Comparison of ENCODE assay signal across 13 cellular contexts in genomic region chr5:181164076-181164952, GRCh38. TPM values are rescaled to one million over a fixed set of nuclear protein-coding genes. Genes with fewer than 3 reads are reported as not detected.
A peak's percentile ranks its signal among the peaks of the same experiment; 100 is the strongest.
DNase-seq lines count a peak whose midpoint lies in the region; ATAC-seq, FAIRE-seq and TF ChIP-seq lines count a peak whose summit lies in the region.
"Had no signal": no experiment of that assay in that cellular context is flagged by ENCODE, and none has a peak within 500 bp of the region (broad histone marks: within the 10 kb centered on the region; RNA-seq: fewer than 3 reads in every experiment).

No MANE protein-coding gene starts in this region.

- TF ChIP-seq CTCF in A549 (IDR thresholded peaks at IDR 0.05) (no peak), adrenal gland (IDR thresholded peaks at IDR 0.05) (no peak)
- no peak for TF ChIP-seq CTCF in activated CD8-positive, alpha-beta T cell treated with anti-CD3 and anti-CD28 coated beads for 36 hours (IDR thresholded peaks at IDR 0.05)

- FAIRE-seq in A549 (lab: Jason Lieb, UNC) (no peak), GM12891 (lab: Jason Lieb, UNC) (peak; percentile 82)
- FAIRE-seq: D721Med had no signal

- H3K9me3 ChIP-seq in A549 (no peaks in the 10 kb centered on the region), iPS-15b (ENCODE audit: control insufficient read depth, insufficient read depth, low read length) (no peaks in the 10 kb centered on the region), adrenal gland (replicated peaks in 1 of 3) (no peaks in the 10 kb centered on the region)
- H3K9me3 ChIP-seq: lower lobe of right lung, vagina had no signal

- H3K9ac ChIP-seq in iPS-15b (ENCODE audit: low read depth, low read length), result no peak overlapping the region

- H3K36me3 ChIP-seq in iPS-15b (ENCODE audit: control insufficient read depth, insufficient read depth, low read length) (no peaks in the 10 kb centered on the region), adrenal gland (replicated peaks in 1 of 2) (no peaks in the 10 kb centered on the region)
- H3K36me3 ChIP-seq: lower lobe of right lung, vagina had no signal

- H3K4me1 ChIP-seq in A549 (peaks cover 32% of the 10 kb centered on the region), iPS-15b (ENCODE audit: control insufficient read depth, insufficient read depth, low read length) (peaks cover 12% of the 10 kb centered on the region), adrenal gland (replicated peaks in 1 of 2) (no peaks in the 10 kb centered on the region)

- H3K4me2 ChIP-seq in A549, result peak overlapping the region; percentile 59

- ATAC-seq in A549 (peak; percentile 40 to 56), Right ventricle myocardium superior (ENCODE audit: poor library complexity) (no peak), HG03045 (IDR thresholded peaks at IDR 0.05; ENCODE audit: unreplicated experiment) (no peak)
- no peak for ATAC-seq in activated CD8-positive, alpha-beta T cell treated with anti-CD3 and anti-CD28 coated beads for 36 hours
- ATAC-seq: lower lobe of right lung had no signal

- no peaks in the 10 kb centered on the region for H3K9me3 Mint-ChIP-seq in activated CD8-positive, alpha-beta T cell treated with anti-CD3 and anti-CD28 coated beads for 36 hours

- H3K27me3 ChIP-seq in iPS-15b (ENCODE audit: control insufficient read depth, insufficient read depth, low read length), result peaks cover 43% of the 10 kb centered on the region
- peaks cover 44% of the 10 kb centered on the region for H3K27me3 ChIP-seq in adrenal gland
- H3K27me3 ChIP-seq: vagina had no signal

- TF ChIP-seq EP300 in A549 (IDR thresholded peaks at IDR 0.05), result no peak

- WGBS in A549 (ENCODE audit: missing lambda C conversion rate), result 1% methylated on average over 39 of the region's 52 CpGs
- WGBS in adrenal gland, 4 donors, result 16 to 23% (median 22%) methylated on average over 25 to 49 of the region's 52 CpGs

- peaks cover 62% of the 10 kb centered on the region for H3K4me1 Mint-ChIP-seq in activated CD8-positive, alpha-beta T cell treated with anti-CD3 and anti-CD28 coated beads for 36 hours (ENCODE audit: low read depth)

- TF ChIP-seq POLR2A in A549 (IDR thresholded peaks at IDR 0.05; ENCODE audit: low read length), result no peak
- TF ChIP-seq POLR2A in GM12891 (IDR thresholded peaks at IDR 0.05; ENCODE audit: low read depth, low read length), result no peak
- no peak for TF ChIP-seq POLR2A in adrenal gland (IDR thresholded peaks at IDR 0.05)

- intact Hi-C loops in activated CD8-positive, alpha-beta T cell treated with anti-CD3 and anti-CD28 coated beads for 36 hours (cut with micrococcal nuclease), result no loop called here
- intact Hi-C loops in adrenal gland (cut with DNase I) (no loop called here), Right ventricle myocardium superior (cut with DNase I) (no loop called here)

- H3K27ac Mint-ChIP-seq in activated CD8-positive, alpha-beta T cell treated with anti-CD3 and anti-CD28 coated beads for 36 hours, result peak overlapping the region; percentile 85

- peaks cover 35% of the 10 kb centered on the region for H3K27me3 Mint-ChIP-seq in activated CD8-positive, alpha-beta T cell treated with anti-CD3 and anti-CD28 coated beads for 36 hours

- no peak for TF ChIP-seq RAD21 in A549 (conservative IDR thresholded peaks at IDR 0.05 in 1 of 2, IDR thresholded peaks at IDR 0.05 in 1 of 2)

- peak overlapping the region; percentile 65 to 84 for H3K27ac ChIP-seq in A549
- no peak overlapping the region for H3K27ac ChIP-seq in adrenal gland
- H3K27ac ChIP-seq: lower lobe of right lung, vagina had no signal

- POLR2A ChIA-PET in A549 (lab: Yijun Ruan, JAX), result no interaction called here
- POLR2A ChIA-PET in activated CD8-positive, alpha-beta T cell treated with anti-CD3 and anti-CD28 coated beads for 36 hours (lab: Charles Lee), result no interaction called here

- H3K4me3 ChIP-seq in A549 (peak overlapping the region; percentile 50), iPS-15b (ENCODE audit: low read depth, low read length) (peak overlapping the region; percentile 85), adrenal gland (no peak overlapping the region)
- H3K4me3 ChIP-seq: lower lobe of right lung, vagina had no signal

- peak overlapping the region; percentile 57 for H3K4me3 Mint-ChIP-seq in activated CD8-positive, alpha-beta T cell treated with anti-CD3 and anti-CD28 coated beads for 36 hours

- CTCF ChIA-PET in A549 (lab: Yijun Ruan, JAX), result interaction anchor here (0.5 to 1.2 kb wide), 2 partner anchors 27 to 295 kb away, joined by 3 read pairs; no protein-coding TSS in a partner anchor
- CTCF ChIA-PET in activated CD8-positive, alpha-beta T cell treated with anti-CD3 and anti-CD28 coated beads for 36 hours (lab: Charles Lee), result no interaction called here

- no peaks in the 10 kb centered on the region for H3K36me3 Mint-ChIP-seq in activated CD8-positive, alpha-beta T cell treated with anti-CD3 and anti-CD28 coated beads for 36 hours (ENCODE audit: low read depth)

- DNase-seq in A549 (ENCODE audit: low read depth in 1 of 2, low spot score in 1 of 2) (peak; percentile 50 to 86), GM12891 (ENCODE audit: insufficient read length, low spot score) (no peak), adrenal gland (no peak), Right ventricle myocardium superior (no peak)
- peak; percentile 65 for DNase-seq in activated CD8-positive, alpha-beta T cell treated with anti-CD3 and anti-CD28 coated beads for 36 hours
- no peak for DNase-seq in NK-92 treated with Interleukin-12 subunit alpha and Interleukin-12 subunit beta, amount 100 ng/mL, for 24 hours (lab: John Stamatoyannopoulos, UW)
- DNase-seq: effector CD8-positive, alpha-beta T cell; lower lobe of right lung; NCI-H446 had no signal

TF ChIP-seq in A549, 52 proteins besides CTCF, POLR2A, EP300 and RAD21 (continues in another document):
- TF ChIP-seq EHMT2 (IDR thresholded peaks at IDR 0.05; ENCODE audit: low read depth) (0 out of 2 replicates have a peak, but pooled peaks have one; percentile 54), CHD4 (IDR thresholded peaks at IDR 0.05; ENCODE audit: borderline replicate concordance) (peak; percentile 13; the same call in 1 of the 2 replicates), SREBF2 (IDR thresholded peaks at IDR 0.05) (peak; percentile 18; the same call in 1 of the 2 replicates)

TF ChIP-seq in GM12891, 5 proteins besides CTCF, POLR2A, EP300 and RAD21:
- no peak for TF ChIP-seq PAX5 (IDR thresholded peaks at IDR 0.05; ENCODE audit: insufficient read depth, low read length, severe bottlenecking)
- no peak for TF ChIP-seq POU2F2 (IDR thresholded peaks at IDR 0.05; ENCODE audit: low read depth, low read length)
- no peak for TF ChIP-seq POLR2AphosphoS5 (IDR thresholded peaks at IDR 0.05; ENCODE audit: low read depth, low read length)
- TF ChIP-seq TAF1 (IDR thresholded peaks at IDR 0.05; ENCODE audit: low read depth, low read length), result no peak
- TF ChIP-seq SPI1 (IDR thresholded peaks at IDR 0.05; ENCODE audit: low read depth, low read length), result no peak

RNA-seq across cellular contexts. Expression of gene OR2V2, which starts 16.9 kb away (rescaled TPM):
- not detected in 2 replicates for polyA plus RNA-seq in A549 (2011; rRNA removed)
- polyA plus RNA-seq in A549 (2012; cell fraction: cytosol; rRNA removed), result not detected in 2 replicates
- not detected in 2 replicates for polyA plus RNA-seq in A549 (2012; cell fraction: nucleus; rRNA removed)
- polyA plus RNA-seq in A549 (2017; fragmentation: RNase III; extraction: RNeasy Plus Mini Kit Qiagen cat#74134 plus additional on column Dnase treatment), result not detected in 3 replicates
- not detected in 2 replicates for polyA minus RNA-seq in A549 (2011; rRNA and poly(A)+ RNA removed)
- polyA plus RNA-seq in GM12891 (2012; ENCODE audit: low read depth, missing spikeins), result 0.06 TPM
- not detected for total RNA-seq in activated CD8-positive, alpha-beta T cell treated with anti-CD3 and anti-CD28 coated beads for 36 hours
- not detected for total RNA-seq in adrenal gland
- not detected for polyA plus RNA-seq in adrenal gland
- not detected for total RNA-seq in Right ventricle myocardium superior
- total RNA-seq: lower lobe of right lung, vagina had no signal

RNA-seq across cellular contexts. Expression of gene OR2V1, which starts 33.3 kb away (rescaled TPM):
- polyA plus RNA-seq in A549 (2011; rRNA removed) (not detected in 2 replicates), A549 (2017; fragmentation: RNase III; extraction: RNeasy Plus Mini Kit Qiagen cat#74134 plus additional on column Dnase treatment) (not detected in 3 replicates), adrenal gland (not detected)
- polyA plus RNA-seq in A549 (2012; cell fraction: cytosol; rRNA removed), result not detected in 2 replicates
- not detected in 2 replicates for polyA plus RNA-seq in A549 (2012; cell fraction: nucleus; rRNA removed)
- polyA minus RNA-seq in A549 (2011; rRNA and poly(A)+ RNA removed), result not detected in 2 replicates
- 0.17 TPM for polyA plus RNA-seq in GM12891 (2012; ENCODE audit: low read depth, missing spikeins)
- not detected for total RNA-seq in activated CD8-positive, alpha-beta T cell treated with anti-CD3 and anti-CD28 coated beads for 36 hours
- total RNA-seq in adrenal gland (not detected), Right ventricle myocardium superior (not detected)
- total RNA-seq: lower lobe of right lung, vagina had no signal

RNA-seq across cellular contexts. Expression of gene TRIM7, which starts 40.7 kb away (rescaled TPM):
- 20.4 and 30.7 TPM in 2 replicates for polyA plus RNA-seq in A549 (2011; rRNA removed)
- polyA plus RNA-seq in A549 (2012; cell fraction: cytosol; rRNA removed), result 27.2 and 28.7 TPM in 2 replicates
- polyA plus RNA-seq in A549 (2012; cell fraction: nucleus; rRNA removed), result 20.4 and 25.4 TPM in 2 replicates
- polyA plus RNA-seq in A549 (2017; fragmentation: RNase III; extraction: RNeasy Plus Mini Kit Qiagen cat#74134 plus additional on column Dnase treatment), result 21.8 to 23.2 TPM (median 23.1 TPM) in 3 replicates
- 5.3 and 5.6 TPM in 2 replicates for polyA minus RNA-seq in A549 (2011; rRNA and poly(A)+ RNA removed)
- 0.19 TPM for polyA plus RNA-seq in GM12891 (2012; ENCODE audit: low read depth, missing spikeins)
- 1 to 10 TPM; 1.1 to 3.0 TPM for total RNA-seq in activated CD8-positive, alpha-beta T cell treated with anti-CD3 and anti-CD28 coated beads for 36 hours
- total RNA-seq in adrenal gland, result 1 to 10 TPM in 7 of 8 donors, under 1 TPM in 1; 0.78 to 6.3 (median 4.4) TPM
- 1 to 10 TPM; 2.1 to 5.3 (median 3.4) TPM for polyA plus RNA-seq in adrenal gland
- total RNA-seq in Right ventricle myocardium superior, result 10.8 TPM

RNA-seq across cellular contexts. Expression of gene TRIM41, which starts 58.8 kb away (rescaled TPM):
- polyA plus RNA-seq in A549 (2011; rRNA removed) (17.0 and 22.7 TPM in 2 replicates), A549 (2017; fragmentation: RNase III; extraction: RNeasy Plus Mini Kit Qiagen cat#74134 plus additional on column Dnase treatment) (29.7 to 35.0 TPM (median 32.5 TPM) in 3 replicates), adrenal gland (10 to 100 TPM; 13.3 to 56.2 (median 28.1) TPM)
- 21.6 and 22.2 TPM in 2 replicates for polyA plus RNA-seq in A549 (2012; cell fraction: cytosol; rRNA removed)
- polyA plus RNA-seq in A549 (2012; cell fraction: nucleus; rRNA removed), result 73.3 and 77.6 TPM in 2 replicates
- polyA minus RNA-seq in A549 (2011; rRNA and poly(A)+ RNA removed), result 10.5 and 11.3 TPM in 2 replicates
- 19.7 TPM for polyA plus RNA-seq in GM12891 (2012; ENCODE audit: low read depth, missing spikeins)
- total RNA-seq in activated CD8-positive, alpha-beta T cell treated with anti-CD3 and anti-CD28 coated beads for 36 hours, result 10 to 100 TPM; 30.6 to 31.5 TPM
- total RNA-seq in adrenal gland (10 to 100 TPM; 15.6 to 41.6 (median 19.6) TPM), Right ventricle myocardium superior (20.7 TPM)

Comparison
In these comparisons a context has a peak if more than half of its experiments do, and no peak if none do; other contexts are left out.
1. ATAC-seq: peak in A549 (2 of 2); none in activated CD8-positive, alpha-beta T cell treated with anti-CD3 and anti-CD28 coated beads for 36 hours (single experiment), Right ventricle myocardium superior (single experiment) and HG03045 (single experiment).
2. DNase-seq: peak in A549 (2 of 2) and activated CD8-positive, alpha-beta T cell treated with anti-CD3 and anti-CD28 coated beads for 36 hours (single experiment); none in GM12891 (single experiment), adrenal gland (0 of 7), NK-92 treated with Interleukin-12 subunit alpha and Interleukin-12 subunit beta, amount 100 ng/mL, for 24 hours (single experiment) and Right ventricle myocardium superior (single experiment).
3. H3K27ac ChIP-seq: peak in A549 (2 of 2); none in adrenal gland (0 of 5).
4. H3K4me3 ChIP-seq: peak in A549 (single experiment) and iPS-15b (single experiment); none in adrenal gland (0 of 4).